Comparison of ENCODE assay signal across 8 cellular contexts in genomic region chr9:84139296-84140100, GRCh38.
DNase-seq lines count a peak whose midpoint lies in the region; ATAC-seq and TF ChIP-seq lines count a peak whose summit lies in the region.

No MANE protein-coding gene starts in this region.

- peaks cover 3% of the 10 kb centered on the region; the same call in 1 of the 2 replicates for H3K27me3 ChIP-seq in BLaER1
- no peaks in the 10 kb centered on the region for H3K27me3 ChIP-seq in thoracic aorta (replicated peaks; ENCODE audit: insufficient read depth)
- peaks cover 91% of the 10 kb centered on the region for H3K27me3 ChIP-seq in neural progenitor cell

- H3K9me3 ChIP-seq in BLaER1 (peaks cover 7% of the 10 kb centered on the region; the same call in 1 of the 2 replicates), thoracic aorta (no peaks in the 10 kb centered on the region), neural progenitor cell (ENCODE audit: low read depth) (no peaks in the 10 kb centered on the region)

- H4K20me1 ChIP-seq in BLaER1 (no peaks in the 10 kb centered on the region), neural progenitor cell (ENCODE audit: low read depth) (no peaks in the 10 kb centered on the region)

- CTCF ChIA-PET in T-cell (lab: Charles Lee) = interaction anchor here in 1 of 2 donors (1.0 kb wide), 1 partner anchor 9 kb away, joined by 3 read pairs; no protein-coding TSS in a partner anchor

- ATAC-seq in T-cell (replicated peaks in 1 of 4) = no peak
- ATAC-seq in thoracic aorta (ENCODE audit: insufficient number of reproducible peaks, low FRiP score, low read depth) = peak; percentile 19

- TF ChIP-seq CTCF in thoracic aorta (IDR thresholded peaks at IDR 0.05) = no peak
- no peak for TF ChIP-seq CTCF in neural progenitor cell (IDR thresholded peaks at IDR 0.05)

- H3K27ac ChIP-seq in BLaER1 (no peak overlapping the region; the same call in 1 of the 2 replicates), thoracic aorta (no peak overlapping the region), neural progenitor cell (no peak overlapping the region)

- H3K36me3 Mint-ChIP-seq in T-cell = no peaks in the 10 kb centered on the region
- no peaks in the 10 kb centered on the region for H3K36me3 Mint-ChIP-seq in neural progenitor cell

- POLR2A ChIA-PET in T-cell (lab: Charles Lee) = no interaction called here

- H3K4me3 ChIP-seq in BLaER1 = no peak overlapping the region
- peak overlapping the region; percentile 43 for H3K4me3 ChIP-seq in thoracic aorta
- no peak overlapping the region for H3K4me3 ChIP-seq in neural progenitor cell

- peak overlapping the region in 2 of 3 donors; percentile 79 to 84 for H3K4me3 Mint-ChIP-seq in T-cell
- H3K4me3 Mint-ChIP-seq in neural progenitor cell = no peak overlapping the region

- H3K4me2 ChIP-seq in BLaER1 (peak overlapping the region; percentile 55), neural progenitor cell (no peak overlapping the region)

- intact Hi-C loops in head of caudate nucleus (cut with DNase I) = no loop called here

- H3K9ac ChIP-seq in BLaER1 (no peak overlapping the region), neural progenitor cell (no peak overlapping the region)

- H3K36me3 ChIP-seq in BLaER1 (no peaks in the 10 kb centered on the region), thoracic aorta (no peaks in the 10 kb centered on the region), neural progenitor cell (no peaks in the 10 kb centered on the region)

- no peaks in the 10 kb centered on the region for H3K79me2 ChIP-seq in neural progenitor cell (ENCODE audit: low read depth)

- peaks cover 10% of the 10 kb centered on the region for H3F3A ChIP-seq in neural progenitor cell (ENCODE audit: low read depth)

- peaks cover 14% of the 10 kb centered on the region for H3K4me1 ChIP-seq in BLaER1
- H3K4me1 ChIP-seq in thoracic aorta (ENCODE audit: control insufficient read depth in 1 of 2, low read depth in 2 of 2) = peaks cover 10 to 15% of the 10 kb centered on the region in 2 donors
- H3K4me1 ChIP-seq in neural progenitor cell = peaks cover 19% of the 10 kb centered on the region

- no peaks in the 10 kb centered on the region for H3K9me3 Mint-ChIP-seq in T-cell
- no peaks in the 10 kb centered on the region for H3K9me3 Mint-ChIP-seq in neural progenitor cell

- H3K4me1 Mint-ChIP-seq in T-cell (peaks cover 7 to 14% (median 11%) of the 10 kb centered on the region in 3 donors), neural progenitor cell (peaks cover 9% of the 10 kb centered on the region)

- DNase-seq in HT-29 (ENCODE audit: low spot score) (peak; percentile 63), T-cell (no peak), head of caudate nucleus (peak in 27 of 42 donors; percentile 5 to 79 (median 35)), thoracic aorta (ENCODE audit: low spot score) (no peak), Kasumi-1 (lab: John Stamatoyannopoulos, UW) (no peak), NCI-H226 (no peak), neural progenitor cell (ENCODE audit: low spot score) (no peak)

- H3K27ac Mint-ChIP-seq in T-cell (no peak overlapping the region), neural progenitor cell (no peak overlapping the region)

- H2AFZ ChIP-seq in neural progenitor cell (replicated peaks) = no peak overlapping the region

- H3K27me3 Mint-ChIP-seq in T-cell (peaks cover 52 to 56% of the 10 kb centered on the region in 2 donors), neural progenitor cell (ENCODE audit: insufficient read depth, low read depth) (peaks cover 12% of the 10 kb centered on the region)

Comparison
In these comparisons a context has a peak if more than half of its experiments do, and no peak if none do; other contexts are left out.
1. DNase-seq: peak in HT-29 (single experiment) and head of caudate nucleus (27 of 42); none in T-cell (0 of 34), thoracic aorta (single experiment), Kasumi-1 (0 of 2), NCI-H226 (single experiment) and neural progenitor cell (single experiment).